ENCODE assay signal across 1 cellular context in the genomic region with DNA sequence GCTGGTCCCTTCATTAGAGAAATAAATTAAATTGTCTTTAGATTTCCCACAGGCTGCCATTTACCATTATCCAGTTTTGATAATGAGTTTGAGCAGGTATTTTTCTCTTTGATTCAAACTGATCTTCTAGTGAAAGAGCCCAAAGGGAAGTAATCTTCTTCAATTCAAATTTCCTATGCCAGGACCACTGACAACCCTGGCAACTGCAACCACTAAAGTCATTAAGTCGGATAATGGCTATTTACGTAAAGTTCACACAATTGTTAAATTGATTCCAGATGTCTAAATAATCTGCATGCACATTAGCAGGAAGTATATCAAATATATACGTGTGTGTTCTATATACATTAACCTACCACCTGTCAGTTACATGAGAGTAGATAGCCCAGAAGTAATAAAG.
TF ChIP-seq lines count a peak whose summit lies in the region.

No MANE protein-coding gene starts in this region.

TF ChIP-seq in SK-N-SH, 30 proteins besides CTCF, POLR2A, EP300 and RAD21 (continued from another document):
- TF ChIP-seq, protein P1, sequence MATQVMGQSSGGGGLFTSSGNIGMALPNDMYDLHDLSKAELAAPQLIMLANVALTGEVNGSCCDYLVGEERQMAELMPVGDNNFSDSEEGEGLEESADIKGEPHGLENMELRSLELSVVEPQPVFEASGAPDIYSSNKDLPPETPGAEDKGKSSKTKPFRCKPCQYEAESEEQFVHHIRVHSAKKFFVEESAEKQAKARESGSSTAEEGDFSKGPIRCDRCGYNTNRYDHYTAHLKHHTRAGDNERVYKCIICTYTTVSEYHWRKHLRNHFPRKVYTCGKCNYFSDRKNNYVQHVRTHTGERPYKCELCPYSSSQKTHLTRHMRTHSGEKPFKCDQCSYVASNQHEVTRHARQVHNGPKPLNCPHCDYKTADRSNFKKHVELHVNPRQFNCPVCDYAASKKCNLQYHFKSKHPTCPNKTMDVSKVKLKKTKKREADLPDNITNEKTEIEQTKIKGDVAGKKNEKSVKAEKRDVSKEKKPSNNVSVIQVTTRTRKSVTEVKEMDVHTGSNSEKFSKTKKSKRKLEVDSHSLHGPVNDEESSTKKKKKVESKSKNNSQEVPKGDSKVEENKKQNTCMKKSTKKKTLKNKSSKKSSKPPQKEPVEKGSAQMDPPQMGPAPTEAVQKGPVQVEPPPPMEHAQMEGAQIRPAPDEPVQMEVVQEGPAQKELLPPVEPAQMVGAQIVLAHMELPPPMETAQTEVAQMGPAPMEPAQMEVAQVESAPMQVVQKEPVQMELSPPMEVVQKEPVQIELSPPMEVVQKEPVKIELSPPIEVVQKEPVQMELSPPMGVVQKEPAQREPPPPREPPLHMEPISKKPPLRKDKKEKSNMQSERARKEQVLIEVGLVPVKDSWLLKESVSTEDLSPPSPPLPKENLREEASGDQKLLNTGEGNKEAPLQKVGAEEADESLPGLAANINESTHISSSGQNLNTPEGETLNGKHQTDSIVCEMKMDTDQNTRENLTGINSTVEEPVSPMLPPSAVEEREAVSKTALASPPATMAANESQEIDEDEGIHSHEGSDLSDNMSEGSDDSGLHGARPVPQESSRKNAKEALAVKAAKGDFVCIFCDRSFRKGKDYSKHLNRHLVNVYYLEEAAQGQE (IDR thresholded peaks at IDR 0.05; ENCODE audit: low read depth, low read length) = no peak
- TF ChIP-seq, protein P2, sequence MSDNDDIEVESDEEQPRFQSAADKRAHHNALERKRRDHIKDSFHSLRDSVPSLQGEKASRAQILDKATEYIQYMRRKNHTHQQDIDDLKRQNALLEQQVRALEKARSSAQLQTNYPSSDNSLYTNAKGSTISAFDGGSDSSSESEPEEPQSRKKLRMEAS (IDR thresholded peaks at IDR 0.05; ENCODE audit: low read depth) = no peak
- 0 out of 2 replicates have a peak, but pooled peaks have one; percentile 16 for TF ChIP-seq TCF12 (IDR thresholded peaks at IDR 0.05)
- no peak for TF ChIP-seq NFIC (IDR thresholded peaks at IDR 0.05; ENCODE audit: borderline replicate concordance)
- TF ChIP-seq TAF1 (IDR thresholded peaks at IDR 0.05; ENCODE audit: borderline replicate concordance, low read depth, low read length) = no peak
- no peak for TF ChIP-seq RXRA (IDR thresholded peaks at IDR 0.05; ENCODE audit: borderline replicate concordance, low read depth)
- TF ChIP-seq NRF1 (IDR thresholded peaks at IDR 0.05; ENCODE audit: low read depth, low read length) = no peak
- no peak for TF ChIP-seq MEF2A (IDR thresholded peaks at IDR 0.05; ENCODE audit: borderline replicate concordance, low read depth)
- TF ChIP-seq, protein P3, sequence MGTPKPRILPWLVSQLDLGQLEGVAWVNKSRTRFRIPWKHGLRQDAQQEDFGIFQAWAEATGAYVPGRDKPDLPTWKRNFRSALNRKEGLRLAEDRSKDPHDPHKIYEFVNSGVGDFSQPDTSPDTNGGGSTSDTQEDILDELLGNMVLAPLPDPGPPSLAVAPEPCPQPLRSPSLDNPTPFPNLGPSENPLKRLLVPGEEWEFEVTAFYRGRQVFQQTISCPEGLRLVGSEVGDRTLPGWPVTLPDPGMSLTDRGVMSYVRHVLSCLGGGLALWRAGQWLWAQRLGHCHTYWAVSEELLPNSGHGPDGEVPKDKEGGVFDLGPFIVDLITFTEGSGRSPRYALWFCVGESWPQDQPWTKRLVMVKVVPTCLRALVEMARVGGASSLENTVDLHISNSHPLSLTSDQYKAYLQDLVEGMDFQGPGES (IDR thresholded peaks at IDR 0.05; ENCODE audit: low read depth, low read length) = no peak
- TF ChIP-seq SIN3A (IDR thresholded peaks at IDR 0.05; ENCODE audit: borderline replicate concordance, low read depth, low read length) = no peak
- peak; percentile 71 for TF ChIP-seq GATA2 (CRISPR knock-in tag; IDR thresholded peaks at IDR 0.05)
- no peak for TF ChIP-seq ELF1 (IDR thresholded peaks at IDR 0.05)
- TF ChIP-seq FOSL2 (IDR thresholded peaks at IDR 0.05; ENCODE audit: borderline replicate concordance, low read depth) = no peak
- no peak for TF ChIP-seq EZH2phosphoT487 (IDR thresholded peaks at IDR 0.05; ENCODE audit: borderline replicate concordance, low read depth)
